ENCODE assay signal across 24 cellular contexts in genomic region chr2:124776332-124776731, GRCh38.
DNase-seq lines count a peak whose midpoint lies in the region; ATAC-seq, FAIRE-seq and TF ChIP-seq lines count a peak whose summit lies in the region.
"Had no signal": no experiment of that assay in that cellular context is flagged by ENCODE, and none has a peak within 500 bp of the region (broad histone marks: within the 10 kb centered on the region; RNA-seq: fewer than 3 reads in every experiment).

No MANE protein-coding gene starts in this region.

- no TSS peak for BruUV-seq in HepG2 (replicated peaks; lab: Mats Ljungman, UMichigan)

- intact Hi-C loops in HepG2 (cut with micrococcal nuclease; ENCODE audit: unreplicated experiment), result no loop called here
- intact Hi-C loops in thyroid gland (cut with DNase I), result no loop called here
- intact Hi-C loops in posterior vena cava (cut with DNase I), result no loop called here

- POLR2A ChIA-PET in HepG2 (lab: Yijun Ruan, JAX), result no interaction called here

- H4K20me1 ChIP-seq in HepG2 (ENCODE audit: insufficient read depth, low read length), result no peaks in the 10 kb centered on the region

- DNase-seq in HepG2 (ENCODE audit: low spot score), result no peak
- no peak for DNase-seq in left lobe of liver (ENCODE audit: low spot score)
- DNase-seq in thyroid gland, result peak; percentile 8 to 12
- DNase-seq in posterior vena cava (ENCODE audit: low spot score), result no peak
- DNase-seq in T1000 (lab: John Stamatoyannopoulos, UW), result no peak
- DNase-seq: AML-193; C1 segment of cervical spinal cord; CD4-positive, alpha-beta memory T cell; CD4-positive, CD25-positive, alpha-beta regulatory T cell; CD8-positive, alpha-beta memory T cell; COR-L47; DMS 273 treated with DMSO at 0.1 percent for 48 hours; DMS153; DMS53; DMS79; DND-41; EL; GDM1 had no signal

- no peak overlapping the region for H2AFZ ChIP-seq in HepG2 (ENCODE audit: low read length)

- no peak overlapping the region for H3K27ac ChIP-seq in liver (ENCODE audit: low read depth in 1 of 2, low read length in 2 of 2)
- H3K27ac ChIP-seq in HepG2 (ENCODE audit: extremely low read length, insufficient read depth, low read length), result no peak overlapping the region
- H3K27ac ChIP-seq in thyroid gland, result no peak overlapping the region
- H3K27ac ChIP-seq: 22Rv1, A549 had no signal

- no peak for ATAC-seq in HepG2
- ATAC-seq in left lobe of liver, result peak; percentile 86
- ATAC-seq: A549, GM12878 had no signal

- H3K4me1 ChIP-seq in liver (ENCODE audit: control insufficient read depth in 4 of 4, insufficient read depth in 4 of 4, low read length in 3 of 4) (peaks cover 0 to 5% (median 0%) of the 10 kb centered on the region in 4 donors), HepG2 (ENCODE audit: insufficient read depth, low read length) (no peaks in the 10 kb centered on the region), thyroid gland (no peaks in the 10 kb centered on the region)
- H3K4me1 ChIP-seq: A549 had no signal

- in situ Hi-C loops in HepG2 (cut with HindIII; ENCODE audit: extremely low pct_ligation_motif_present, low pct_unique_long_range_greater_than_20kb), result no loop called here

- H3K27me3 ChIP-seq in liver (ENCODE audit: control insufficient read depth in 4 of 4, insufficient read depth in 4 of 4, low read length in 3 of 4) (peaks cover 0 to 4% (median 0%) of the 10 kb centered on the region in 4 donors), HepG2 (ENCODE audit: control insufficient read depth in 1 of 2, insufficient read depth in 2 of 2, low read length in 2 of 2) (no peaks in the 10 kb centered on the region), thyroid gland (no peaks in the 10 kb centered on the region)

- H3K36me3 ChIP-seq in liver (ENCODE audit: control insufficient read depth in 4 of 4, insufficient read depth in 3 of 4, low read depth in 1 of 4, low read length in 3 of 4), result no peaks in the 10 kb centered on the region
- no peaks in the 10 kb centered on the region for H3K36me3 ChIP-seq in HepG2 (replicated peaks in 1 of 2; ENCODE audit: control insufficient read depth in 1 of 2, insufficient read depth in 2 of 2, low read length in 2 of 2)
- H3K36me3 ChIP-seq in thyroid gland, result no peaks in the 10 kb centered on the region

- TF ChIP-seq EP300 in HepG2 (IDR thresholded peaks at IDR 0.05; ENCODE audit: low read depth in 2 of 2, low read length in 2 of 2), result no peak
- TF ChIP-seq EP300 in HepG2 (CRISPR knock-in tag; IDR thresholded peaks at IDR 0.05; ENCODE audit: borderline replicate concordance), result no peak

- H3K9me3 ChIP-seq in liver (ENCODE audit: control insufficient read depth in 4 of 4, low read length in 3 of 4), result no peaks in the 10 kb centered on the region
- no peaks in the 10 kb centered on the region for H3K9me3 ChIP-seq in HepG2 (ENCODE audit: low read length)
- H3K9me3 ChIP-seq in thyroid gland, result no peaks in the 10 kb centered on the region
- H3K9me3 ChIP-seq: A549 had no signal

- TF ChIP-seq CTCF in liver (IDR thresholded peaks at IDR 0.05; ENCODE audit: low read depth, low read length, missing input control), result no peak
- no peak for TF ChIP-seq CTCF in HepG2 (CRISPR knock-in tag; IDR thresholded peaks at IDR 0.05)
- no peak for TF ChIP-seq CTCF in thyroid gland (IDR thresholded peaks at IDR 0.05)

- H3K4me2 ChIP-seq in HepG2 (ENCODE audit: low read depth, low read length), result no peak overlapping the region
- H3K4me2 ChIP-seq: A549 had no signal

- TF ChIP-seq RAD21 in liver (IDR thresholded peaks at IDR 0.05) (no peak), HepG2 (CRISPR knock-in tag; IDR thresholded peaks at IDR 0.05) (no peak)

- H3K79me2 ChIP-seq in HepG2 (ENCODE audit: insufficient read depth, low read length), result no peaks in the 10 kb centered on the region

- CTCF ChIA-PET in HepG2 (lab: Yijun Ruan, JAX; ENCODE audit: low intra/inter-chr PET ratio, low total read pairs), result no interaction called here

- H3K4me3 ChIP-seq in liver (ENCODE audit: low read depth in 1 of 3, low read length in 3 of 3), result no peak overlapping the region
- H3K4me3 ChIP-seq in HepG2 (replicated peaks in 1 of 3; ENCODE audit: insufficient read depth in 1 of 3, low read depth in 2 of 3, low read length in 3 of 3), result no peak overlapping the region
- no peak overlapping the region for H3K4me3 ChIP-seq in thyroid gland (replicated peaks in 1 of 3)
- H3K4me3 ChIP-seq: A549, GM12878 had no signal

- no peak overlapping the region for H3K9ac ChIP-seq in liver (ENCODE audit: low read depth in 1 of 2, low read length in 2 of 2)
- no peak overlapping the region for H3K9ac ChIP-seq in HepG2 (ENCODE audit: insufficient read depth, low read depth, low read length)

- TF ChIP-seq POLR2A in HepG2 (IDR thresholded peaks at IDR 0.05; ENCODE audit: insufficient read depth in 1 of 2, low read depth in 2 of 2, low read length in 2 of 2), result no peak
- TF ChIP-seq POLR2A in thyroid gland (IDR thresholded peaks at IDR 0.05), result no peak

- WGBS in liver, result 53% methylated on average over 3 of the region's 3 CpGs
- 3% methylated on average over 3 of the region's 3 CpGs for WGBS in HepG2 (ENCODE audit: low lambda C conversion rate)
- 57 to 62% methylated on average over 3 of the region's 3 CpGs for WGBS in thyroid gland, 2 donors

- no peak for FAIRE-seq in HepG2 (lab: Jason Lieb, UNC)
- FAIRE-seq: A549, GM12878, GM12892, GM18507 had no signal

TF ChIP-seq in liver, 16 proteins besides CTCF, POLR2A, EP300 and RAD21:
- TF ChIP-seq FOXA2 (IDR thresholded peaks at IDR 0.05) (peak; percentile 52), HNF4A (conservative IDR thresholded peaks at IDR 0.05) (peak in 1 of 2 donors; percentile 24), RXRA (IDR thresholded peaks at IDR 0.05) (peak in 1 of 2 donors; percentile 64), FOXA1 (IDR thresholded peaks at IDR 0.05) (no peak), HNF4G (IDR thresholded peaks at IDR 0.05) (no peak)

TF ChIP-seq in HepG2, 621 proteins besides CTCF, POLR2A, EP300 and RAD21:
- no peak for TF ChIP-seq SMAD3 (CRISPR knock-in tag; IDR thresholded peaks at IDR 0.05)
- TF ChIP-seq DNMT3B (CRISPR knock-in tag; conservative IDR thresholded peaks at IDR 0.05), result no peak
- TF ChIP-seq RXRB (CRISPR knock-in tag; IDR thresholded peaks at IDR 0.05; ENCODE audit: borderline replicate concordance), result no peak
- no peak for TF ChIP-seq ARID5B (CRISPR knock-in tag; IDR thresholded peaks at IDR 0.05)
- TF ChIP-seq FOXP4 (CRISPR knock-in tag; IDR thresholded peaks at IDR 0.05), result no peak
- TF ChIP-seq ZKSCAN1 (IDR thresholded peaks at IDR 0.05; ENCODE audit: low read length), result no peak
- TF ChIP-seq TRIM22 (IDR thresholded peaks at IDR 0.05), result no peak

Comparison
In these comparisons a context has a peak if more than half of its experiments do, and no peak if none do; other contexts are left out.
1. DNase-seq: peak in thyroid gland (2 of 2); none in HepG2 (single experiment), left lobe of liver (single experiment), posterior vena cava (single experiment) and T1000 (single experiment).